ENCODE assay signal across 15 cellular contexts in genomic region chr14:101933209-101933608, GRCh38.
"Had no signal": no experiment of that assay in that cellular context is flagged by ENCODE, and none has a peak within 500 bp of the region (broad histone marks: within the 10 kb centered on the region; RNA-seq: fewer than 3 reads in every experiment).

No MANE protein-coding gene starts in this region.

- FAIRE-seq: bronchial epithelial cell had no signal

- H3K27me3 ChIP-seq: foreskin keratinocyte, right lobe of liver, uterus had no signal

- H3K27ac Mint-ChIP-seq: activated naive CD8-positive, alpha-beta T cell treated with anti-CD3 and anti-CD28 coated beads, Interleukin-2, amount 10 ng/mL, durations not matched to agents 7 days and 5 days; natural killer cell treated with Interleukin-12 subunit alpha and Interleukin-12 subunit beta and Interleukin-15 and Interleukin-18, amount 100 ng/mL, for 72 hours had no signal

- H3K27ac ChIP-seq: foreskin keratinocyte, psoas muscle, right lobe of liver, stomach, thoracic aorta, uterus had no signal

- H3K4me3 ChIP-seq: psoas muscle, right lobe of liver, stomach, thoracic aorta, uterus had no signal

- H3K4me1 ChIP-seq: foreskin keratinocyte, right lobe of liver, uterus had no signal

- H3K36me3 Mint-ChIP-seq: natural killer cell treated with Interleukin-12 subunit alpha and Interleukin-12 subunit beta and Interleukin-15 and Interleukin-18, amount 100 ng/mL, for 72 hours had no signal

- H3K36me3 ChIP-seq: right lobe of liver, thoracic aorta, uterus had no signal

- H3K4me1 Mint-ChIP-seq: activated naive CD8-positive, alpha-beta T cell treated with anti-CD3 and anti-CD28 coated beads, Interleukin-2, amount 10 ng/mL, durations not matched to agents 7 days and 5 days had no signal

- ATAC-seq: foreskin keratinocyte; left colon; natural killer cell treated with Interleukin-12 subunit alpha and Interleukin-12 subunit beta and Interleukin-15 and Interleukin-18, amount 100 ng/mL, for 72 hours had no signal

- H3K4me3 Mint-ChIP-seq: activated naive CD8-positive, alpha-beta T cell treated with anti-CD3 and anti-CD28 coated beads, Interleukin-2, amount 10 ng/mL, durations not matched to agents 7 days and 5 days; natural killer cell treated with Interleukin-12 subunit alpha and Interleukin-12 subunit beta and Interleukin-15 and Interleukin-18, amount 100 ng/mL, for 72 hours had no signal

- H3K9me3 Mint-ChIP-seq: activated naive CD8-positive, alpha-beta T cell treated with anti-CD3 and anti-CD28 coated beads, Interleukin-2, amount 10 ng/mL, durations not matched to agents 7 days and 5 days; natural killer cell treated with Interleukin-12 subunit alpha and Interleukin-12 subunit beta and Interleukin-15 and Interleukin-18, amount 100 ng/mL, for 72 hours had no signal

- DNase-seq: activated CD4-positive, alpha-beta T cell treated with anti-CD3 and anti-CD28 coated beads for 48 hours; activated gamma-delta T cell; activated naive CD8-positive, alpha-beta T cell treated with anti-CD3 and anti-CD28 coated beads, Interleukin-2, amount 10 ng/mL, durations not matched to agents 7 days and 5 days; anterior cingulate cortex; foreskin keratinocyte; left colon; occipital lobe; stimulated activated CD4-positive, alpha-beta T cell treated with anti-CD3 and anti-CD28 coated beads, Interleukin-4, amount 100 ng/mL, for 24 hours; stomach; uterus had no signal

- H3K9me3 ChIP-seq: psoas muscle, right lobe of liver, stomach, thoracic aorta, uterus had no signal
